1 cellular context compared by ENCODE assay signal in genomic region chr3:128167973-128168674, GRCh38.
TF ChIP-seq lines count a peak whose summit lies in the region.

No MANE protein-coding gene starts in this region.

TF ChIP-seq in HepG2, 621 proteins besides CTCF, POLR2A, EP300 and RAD21 (continued from another document and continues in another):
- TF ChIP-seq ETV5 (CRISPR knock-in tag; IDR thresholded peaks at IDR 0.05; ENCODE audit: borderline replicate concordance), result peak; percentile 39; the same call in 1 of the 2 replicates
- TF ChIP-seq NCOR1 (IDR thresholded peaks at IDR 0.05; ENCODE audit: borderline replicate concordance, low read length), result peak; percentile 94
- TF ChIP-seq MXD4 (CRISPR knock-in tag; IDR thresholded peaks at IDR 0.05), result peak; percentile 36; the same call in 1 of the 2 replicates
- no peak for TF ChIP-seq SPEN (CRISPR knock-in tag; IDR thresholded peaks at IDR 0.05; ENCODE audit: low read depth)
- no peak for TF ChIP-seq MTF1 (CRISPR knock-in tag; IDR thresholded peaks at IDR 0.05)
- TF ChIP-seq, protein P1, sequence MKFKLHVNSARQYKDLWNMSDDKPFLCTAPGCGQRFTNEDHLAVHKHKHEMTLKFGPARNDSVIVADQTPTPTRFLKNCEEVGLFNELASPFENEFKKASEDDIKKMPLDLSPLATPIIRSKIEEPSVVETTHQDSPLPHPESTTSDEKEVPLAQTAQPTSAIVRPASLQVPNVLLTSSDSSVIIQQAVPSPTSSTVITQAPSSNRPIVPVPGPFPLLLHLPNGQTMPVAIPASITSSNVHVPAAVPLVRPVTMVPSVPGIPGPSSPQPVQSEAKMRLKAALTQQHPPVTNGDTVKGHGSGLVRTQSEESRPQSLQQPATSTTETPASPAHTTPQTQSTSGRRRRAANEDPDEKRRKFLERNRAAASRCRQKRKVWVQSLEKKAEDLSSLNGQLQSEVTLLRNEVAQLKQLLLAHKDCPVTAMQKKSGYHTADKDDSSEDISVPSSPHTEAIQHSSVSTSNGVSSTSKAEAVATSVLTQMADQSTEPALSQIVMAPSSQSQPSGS (CRISPR knock-in tag; IDR thresholded peaks at IDR 0.05), result peak; percentile 68
- TF ChIP-seq, protein P2, sequence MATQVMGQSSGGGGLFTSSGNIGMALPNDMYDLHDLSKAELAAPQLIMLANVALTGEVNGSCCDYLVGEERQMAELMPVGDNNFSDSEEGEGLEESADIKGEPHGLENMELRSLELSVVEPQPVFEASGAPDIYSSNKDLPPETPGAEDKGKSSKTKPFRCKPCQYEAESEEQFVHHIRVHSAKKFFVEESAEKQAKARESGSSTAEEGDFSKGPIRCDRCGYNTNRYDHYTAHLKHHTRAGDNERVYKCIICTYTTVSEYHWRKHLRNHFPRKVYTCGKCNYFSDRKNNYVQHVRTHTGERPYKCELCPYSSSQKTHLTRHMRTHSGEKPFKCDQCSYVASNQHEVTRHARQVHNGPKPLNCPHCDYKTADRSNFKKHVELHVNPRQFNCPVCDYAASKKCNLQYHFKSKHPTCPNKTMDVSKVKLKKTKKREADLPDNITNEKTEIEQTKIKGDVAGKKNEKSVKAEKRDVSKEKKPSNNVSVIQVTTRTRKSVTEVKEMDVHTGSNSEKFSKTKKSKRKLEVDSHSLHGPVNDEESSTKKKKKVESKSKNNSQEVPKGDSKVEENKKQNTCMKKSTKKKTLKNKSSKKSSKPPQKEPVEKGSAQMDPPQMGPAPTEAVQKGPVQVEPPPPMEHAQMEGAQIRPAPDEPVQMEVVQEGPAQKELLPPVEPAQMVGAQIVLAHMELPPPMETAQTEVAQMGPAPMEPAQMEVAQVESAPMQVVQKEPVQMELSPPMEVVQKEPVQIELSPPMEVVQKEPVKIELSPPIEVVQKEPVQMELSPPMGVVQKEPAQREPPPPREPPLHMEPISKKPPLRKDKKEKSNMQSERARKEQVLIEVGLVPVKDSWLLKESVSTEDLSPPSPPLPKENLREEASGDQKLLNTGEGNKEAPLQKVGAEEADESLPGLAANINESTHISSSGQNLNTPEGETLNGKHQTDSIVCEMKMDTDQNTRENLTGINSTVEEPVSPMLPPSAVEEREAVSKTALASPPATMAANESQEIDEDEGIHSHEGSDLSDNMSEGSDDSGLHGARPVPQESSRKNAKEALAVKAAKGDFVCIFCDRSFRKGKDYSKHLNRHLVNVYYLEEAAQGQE (IDR thresholded peaks at IDR 0.05; ENCODE audit: borderline replicate concordance in 1 of 2, low read depth in 1 of 2, low read length in 2 of 2), result peak in 1 of 2 experiments; percentile 69; a peak in 2 of 4 replicates
- peak; percentile 86; the same call in 1 of the 2 replicates for TF ChIP-seq ZNF609 (CRISPR knock-in tag; IDR thresholded peaks at IDR 0.05; ENCODE audit: borderline replicate concordance)
- peak; percentile 99 for TF ChIP-seq ASH2L (IDR thresholded peaks at IDR 0.05; ENCODE audit: insufficient read length, low read depth, low read length)
- TF ChIP-seq THAP9 (CRISPR knock-in tag; IDR thresholded peaks at IDR 0.05; ENCODE audit: borderline replicate concordance), result peak; percentile 59; the same call in 1 of the 2 replicates
- TF ChIP-seq FOXO1 (CRISPR knock-in tag; IDR thresholded peaks at IDR 0.05), result peak; percentile 95
- TF ChIP-seq HOMEZ (CRISPR knock-in tag; IDR thresholded peaks at IDR 0.05; ENCODE audit: low read depth), result peak; percentile 60; the same call in 1 of the 2 replicates
- no peak for TF ChIP-seq ZUFSP (CRISPR knock-in tag; IDR thresholded peaks at IDR 0.05; ENCODE audit: borderline replicate concordance)
- TF ChIP-seq ARID5B (CRISPR knock-in tag; IDR thresholded peaks at IDR 0.05), result peak; percentile 91
- TF ChIP-seq NR2F2 (IDR thresholded peaks at IDR 0.05; ENCODE audit: borderline replicate concordance, low read depth), result peak; percentile 82
- TF ChIP-seq ZNF557 (CRISPR knock-in tag; IDR thresholded peaks at IDR 0.05), result 0 out of 2 replicates have a peak, but pooled peaks have one; percentile 33
- 0 out of 2 replicates have a peak, but pooled peaks have one; percentile 57 for TF ChIP-seq BCL3 (CRISPR knock-in tag; IDR thresholded peaks at IDR 0.05)
- TF ChIP-seq ZNF501 (CRISPR knock-in tag; IDR thresholded peaks at IDR 0.05), result peak; percentile 63; the same call in 1 of the 2 replicates
- peak; percentile 20; the same call in 1 of the 2 replicates for TF ChIP-seq RFXANK (CRISPR knock-in tag; IDR thresholded peaks at IDR 0.05)
- TF ChIP-seq, protein P3, sequence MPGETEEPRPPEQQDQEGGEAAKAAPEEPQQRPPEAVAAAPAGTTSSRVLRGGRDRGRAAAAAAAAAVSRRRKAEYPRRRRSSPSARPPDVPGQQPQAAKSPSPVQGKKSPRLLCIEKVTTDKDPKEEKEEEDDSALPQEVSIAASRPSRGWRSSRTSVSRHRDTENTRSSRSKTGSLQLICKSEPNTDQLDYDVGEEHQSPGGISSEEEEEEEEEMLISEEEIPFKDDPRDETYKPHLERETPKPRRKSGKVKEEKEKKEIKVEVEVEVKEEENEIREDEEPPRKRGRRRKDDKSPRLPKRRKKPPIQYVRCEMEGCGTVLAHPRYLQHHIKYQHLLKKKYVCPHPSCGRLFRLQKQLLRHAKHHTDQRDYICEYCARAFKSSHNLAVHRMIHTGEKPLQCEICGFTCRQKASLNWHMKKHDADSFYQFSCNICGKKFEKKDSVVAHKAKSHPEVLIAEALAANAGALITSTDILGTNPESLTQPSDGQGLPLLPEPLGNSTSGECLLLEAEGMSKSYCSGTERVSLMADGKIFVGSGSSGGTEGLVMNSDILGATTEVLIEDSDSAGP (CRISPR knock-in tag; IDR thresholded peaks at IDR 0.05; ENCODE audit: borderline replicate concordance), result peak; percentile 43; the same call in 1 of the 2 replicates
- TF ChIP-seq ZKSCAN8 (CRISPR knock-in tag; IDR thresholded peaks at IDR 0.05; ENCODE audit: borderline replicate concordance), result peak; percentile 84; the same call in 1 of the 2 replicates
- peak; percentile 94 for TF ChIP-seq SALL1 (CRISPR knock-in tag; IDR thresholded peaks at IDR 0.05)
- no peak for TF ChIP-seq FOXA1 (IDR thresholded peaks at IDR 0.05)
- peak; percentile 87 for TF ChIP-seq FOXA1 (CRISPR knock-in tag; IDR thresholded peaks at IDR 0.05)
- peak; percentile 88 for TF ChIP-seq SKI (IDR thresholded peaks at IDR 0.05; ENCODE audit: partially characterized antibody)
- TF ChIP-seq ELF3 (CRISPR knock-in tag; IDR thresholded peaks at IDR 0.05), result peak; percentile 74
- TF ChIP-seq TEAD2 (CRISPR knock-in tag; IDR thresholded peaks at IDR 0.05), result no peak
- peak; percentile 88 for TF ChIP-seq DPF2 (CRISPR knock-in tag; IDR thresholded peaks at IDR 0.05; ENCODE audit: borderline replicate concordance, low read depth)
